ENCODE assay signal across 14 cellular contexts in genomic region chr10:72349438-72349837, GRCh38.
"Had no signal": no experiment of that assay in that cellular context is flagged by ENCODE, and none has a peak within 500 bp of the region (broad histone marks: within the 10 kb centered on the region; RNA-seq: fewer than 3 reads in every experiment).

No MANE protein-coding gene starts in this region.

- H3K27ac Mint-ChIP-seq: activated CD4-positive, alpha-beta T cell treated with anti-CD3 and anti-CD28 coated beads, Interleukin-2, amount 10 ng/mL, durations not matched to agents 7 days and 5 days; activated naive CD4-positive, alpha-beta T cell treated with anti-CD3 and anti-CD28 coated beads, Interleukin-2, amount 50 U/mL, for 24 hours had no signal

- ATAC-seq: stimulated activated naive CD8-positive, alpha-beta T cell treated with anti-CD3 and anti-CD28 coated beads, Interleukin-15, Interleukin-2, amounts not matched to agents 100 U/mL and 50 U/mL, for 24 hours had no signal

- H3K4me3 Mint-ChIP-seq: activated CD4-positive, alpha-beta T cell treated with anti-CD3 and anti-CD28 coated beads, Interleukin-2, amount 10 ng/mL, durations not matched to agents 7 days and 5 days; activated naive CD4-positive, alpha-beta T cell treated with anti-CD3 and anti-CD28 coated beads, Interleukin-2, amount 50 U/mL, for 24 hours had no signal

- H3K27me3 Mint-ChIP-seq: activated CD4-positive, alpha-beta T cell treated with anti-CD3 and anti-CD28 coated beads, Interleukin-2, amount 10 ng/mL, durations not matched to agents 7 days and 5 days; activated naive CD4-positive, alpha-beta T cell treated with anti-CD3 and anti-CD28 coated beads, Interleukin-2, amount 50 U/mL, for 24 hours had no signal

- H3K9me3 Mint-ChIP-seq: activated CD4-positive, alpha-beta T cell treated with anti-CD3 and anti-CD28 coated beads, Interleukin-2, amount 10 ng/mL, durations not matched to agents 7 days and 5 days; activated naive CD4-positive, alpha-beta T cell treated with anti-CD3 and anti-CD28 coated beads, Interleukin-2, amount 50 U/mL, for 24 hours had no signal

- DNase-seq: activated CD4-positive, alpha-beta T cell treated with anti-CD3 and anti-CD28 coated beads, Interleukin-2, amount 10 ng/mL, durations not matched to agents 7 days and 5 days; activated effector memory CD4-positive, alpha-beta T cell treated with Interleukin-2 at 50 U/mL for 16 hours; dermis blood vessel endothelial cell; foreskin fibroblast; glutamatergic neuron; kidney glomerular epithelial cell; RPMI8226; SJCRH30; small intestine; stimulated activated CD4-positive, alpha-beta T cell treated with anti-CD3 and anti-CD28 coated beads, Interleukin-4, amount 100 ng/mL, for 24 hours; stimulated activated naive CD8-positive, alpha-beta T cell treated with anti-CD3 and anti-CD28 coated beads, Interleukin-15, Interleukin-2, amounts not matched to agents 100 U/mL and 50 U/mL, for 24 hours; T-helper 2 cell; upper lobe of left lung had no signal
